Comparison of ENCODE assay signal across 22 cellular contexts in the genomic region with DNA sequence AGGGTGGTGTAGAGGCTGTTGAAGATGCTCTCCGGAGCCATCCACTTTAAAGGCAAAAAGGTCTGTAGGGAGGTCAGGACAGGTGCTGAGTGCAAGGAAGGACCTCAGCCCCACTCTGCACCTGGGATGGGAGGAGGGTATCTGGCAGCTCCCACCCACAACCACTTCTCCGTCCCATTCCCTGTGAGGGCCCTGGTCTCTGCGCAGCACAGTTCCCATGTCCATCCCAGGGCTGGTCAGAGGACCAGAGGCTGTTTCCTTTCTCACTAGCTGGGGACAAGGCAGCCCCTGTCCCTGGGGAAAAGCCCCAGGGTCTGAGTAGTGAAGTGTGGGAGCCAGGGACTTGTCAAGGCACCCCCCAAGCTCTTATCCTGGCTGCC. TPM values are rescaled to one million over a fixed set of nuclear protein-coding genes. Genes with fewer than 3 reads are reported as not detected.
DNase-seq lines count a peak whose midpoint lies in the region; ATAC-seq and TF ChIP-seq lines count a peak whose summit lies in the region.
"Had no signal": no experiment of that assay in that cellular context is flagged by ENCODE, and none has a peak within 500 bp of the region (broad histone marks: within the 10 kb centered on the region; RNA-seq: fewer than 3 reads in every experiment).

No MANE protein-coding gene starts in this region.

- no peak overlapping the region for H3K4me3 ChIP-seq in Peyer's patch

- no peaks in the 10 kb centered on the region for H3K36me3 Mint-ChIP-seq in activated CD4-positive, alpha-beta memory T cell treated with anti-CD3 and anti-CD28 coated beads for 36 hours
- H3K36me3 Mint-ChIP-seq in activated CD4-positive, alpha-beta memory T cell treated with anti-CD3 and anti-CD28 coated beads, Interleukin-2, amount 10 ng/mL, durations not matched to agents 7 days and 5 days (ENCODE audit: low read depth): no peaks in the 10 kb centered on the region
- no peaks in the 10 kb centered on the region for H3K36me3 Mint-ChIP-seq in stimulated activated effector memory CD8-positive, alpha-beta T cell treated with anti-CD3 and anti-CD28 coated beads, Interleukin-12 subunit alpha, Interleukin-12 subunit beta, amount 100 ng/mL, for 72 hours
- no peaks in the 10 kb centered on the region for H3K36me3 Mint-ChIP-seq in stimulated activated naive B cell treated with anti-CD40 and anti-IgM and Interleukin-4, amounts not matched to agents 10 μg/mL and 1 μg/mL and 100 μg/mL, for 72 hours
- H3K36me3 Mint-ChIP-seq: CD4-positive, CD25-positive, alpha-beta regulatory T cell had no signal

- H3K4me3 Mint-ChIP-seq in activated CD4-positive, alpha-beta memory T cell treated with anti-CD3 and anti-CD28 coated beads for 36 hours: no peak overlapping the region
- no peak overlapping the region for H3K4me3 Mint-ChIP-seq in activated CD4-positive, alpha-beta memory T cell treated with anti-CD3 and anti-CD28 coated beads, Interleukin-2, amount 10 ng/mL, durations not matched to agents 7 days and 5 days
- H3K4me3 Mint-ChIP-seq in stimulated activated effector memory CD8-positive, alpha-beta T cell treated with anti-CD3 and anti-CD28 coated beads, Interleukin-12 subunit alpha, Interleukin-12 subunit beta, amount 100 ng/mL, for 72 hours: no peak overlapping the region
- H3K4me3 Mint-ChIP-seq in stimulated activated naive B cell treated with anti-CD40 and anti-IgM and Interleukin-4, amounts not matched to agents 10 μg/mL and 1 μg/mL and 100 μg/mL, for 72 hours: no peak overlapping the region
- H3K4me3 Mint-ChIP-seq: CD4-positive, CD25-positive, alpha-beta regulatory T cell had no signal

- POLR2A ChIA-PET in activated CD4-positive, alpha-beta memory T cell treated with anti-CD3 and anti-CD28 coated beads for 36 hours (lab: Charles Lee): no interaction called here
- POLR2A ChIA-PET in activated CD4-positive, alpha-beta memory T cell treated with anti-CD3 and anti-CD28 coated beads, Interleukin-2, amount 10 ng/mL, durations not matched to agents 7 days and 5 days (lab: Charles Lee): no interaction called here

- H3K4me1 ChIP-seq in Peyer's patch: peaks cover 0 to 10% (median 0%) of the 10 kb centered on the region in 4 donors
- H3K4me1 ChIP-seq: BE2C had no signal

- no peaks in the 10 kb centered on the region for H3K4me1 Mint-ChIP-seq in activated CD4-positive, alpha-beta memory T cell treated with anti-CD3 and anti-CD28 coated beads for 36 hours (ENCODE audit: low read depth)
- H3K4me1 Mint-ChIP-seq in activated CD4-positive, alpha-beta memory T cell treated with anti-CD3 and anti-CD28 coated beads, Interleukin-2, amount 10 ng/mL, durations not matched to agents 7 days and 5 days: peaks cover 6% of the 10 kb centered on the region
- H3K4me1 Mint-ChIP-seq in stimulated activated effector memory CD8-positive, alpha-beta T cell treated with anti-CD3 and anti-CD28 coated beads, Interleukin-12 subunit alpha, Interleukin-12 subunit beta, amount 100 ng/mL, for 72 hours: peaks cover 6% of the 10 kb centered on the region
- peaks cover 3 to 14% of the 10 kb centered on the region in 2 donors for H3K4me1 Mint-ChIP-seq in stimulated activated naive B cell treated with anti-CD40 and anti-IgM and Interleukin-4, amounts not matched to agents 10 μg/mL and 1 μg/mL and 100 μg/mL, for 72 hours

- no peaks in the 10 kb centered on the region for H3K27me3 ChIP-seq in Peyer's patch
- H3K27me3 ChIP-seq: BE2C had no signal

- peak; percentile 5 for ATAC-seq in stimulated activated effector memory CD8-positive, alpha-beta T cell treated with anti-CD3 and anti-CD28 coated beads, Interleukin-12 subunit alpha, Interleukin-12 subunit beta, amount 100 ng/mL, for 72 hours
- no peak for ATAC-seq in HG03039 (IDR thresholded peaks at IDR 0.05; ENCODE audit: unreplicated experiment)
- ATAC-seq in stimulated activated naive B cell treated with anti-CD40 and anti-IgM and Interleukin-4, amounts not matched to agents 10 μg/mL and 1 μg/mL and 100 μg/mL, for 72 hours (replicated peaks): no peak
- no peak for ATAC-seq in HG02571 (IDR thresholded peaks at IDR 0.05; ENCODE audit: unreplicated experiment)

- TF ChIP-seq CTCF in Peyer's patch (IDR thresholded peaks at IDR 0.05): no peak

- DNase-seq in activated CD4-positive, alpha-beta memory T cell treated with anti-CD3 and anti-CD28 coated beads for 36 hours: peak; percentile 6
- DNase-seq in activated CD4-positive, alpha-beta memory T cell treated with anti-CD3 and anti-CD28 coated beads, Interleukin-2, amount 10 ng/mL, durations not matched to agents 7 days and 5 days: no peak
- peak in 2 of 3 donors; percentile 11 to 37 for DNase-seq in Peyer's patch
- peak; percentile 73 for DNase-seq in mesenteric fat pad (ENCODE audit: low spot score)
- no peak for DNase-seq in stimulated activated effector memory CD8-positive, alpha-beta T cell treated with anti-CD3 and anti-CD28 coated beads, Interleukin-12 subunit alpha, Interleukin-12 subunit beta, amount 100 ng/mL, for 72 hours (ENCODE audit: low spot score in 2 of 2)
- DNase-seq in stimulated activated naive B cell treated with anti-CD40 and anti-IgM and Interleukin-4, amounts not matched to agents 10 μg/mL and 1 μg/mL and 100 μg/mL, for 72 hours: no peak
- DNase-seq: BE2C; CD4-positive, CD25-positive, alpha-beta regulatory T cell; COR-L47; DMS 273 treated with DMSO at 0.1 percent for 48 hours; DND-41; KG1; NCI-H1694 treated with DMSO at 0.1 percent for 48 hours; NCI-H510A; NCI-H774 had no signal

- H3K27ac ChIP-seq in Peyer's patch: no peak overlapping the region

- H3K9me3 ChIP-seq in Peyer's patch: no peaks in the 10 kb centered on the region
- H3K9me3 ChIP-seq: BE2C had no signal

- CTCF ChIA-PET in activated CD4-positive, alpha-beta memory T cell treated with anti-CD3 and anti-CD28 coated beads for 36 hours (lab: Charles Lee): no interaction called here
- CTCF ChIA-PET in activated CD4-positive, alpha-beta memory T cell treated with anti-CD3 and anti-CD28 coated beads, Interleukin-2, amount 10 ng/mL, durations not matched to agents 7 days and 5 days (lab: Charles Lee): interaction anchor here (1.1 kb wide), 1 partner anchor 90 kb away, joined by 3 read pairs; no protein-coding TSS in a partner anchor

- H3K27ac Mint-ChIP-seq in activated CD4-positive, alpha-beta memory T cell treated with anti-CD3 and anti-CD28 coated beads for 36 hours: no peak overlapping the region
- no peak overlapping the region for H3K27ac Mint-ChIP-seq in activated CD4-positive, alpha-beta memory T cell treated with anti-CD3 and anti-CD28 coated beads, Interleukin-2, amount 10 ng/mL, durations not matched to agents 7 days and 5 days
- H3K27ac Mint-ChIP-seq in stimulated activated effector memory CD8-positive, alpha-beta T cell treated with anti-CD3 and anti-CD28 coated beads, Interleukin-12 subunit alpha, Interleukin-12 subunit beta, amount 100 ng/mL, for 72 hours: peak overlapping the region; percentile 70
- no peak overlapping the region for H3K27ac Mint-ChIP-seq in stimulated activated naive B cell treated with anti-CD40 and anti-IgM and Interleukin-4, amounts not matched to agents 10 μg/mL and 1 μg/mL and 100 μg/mL, for 72 hours
- H3K27ac Mint-ChIP-seq: CD4-positive, CD25-positive, alpha-beta regulatory T cell had no signal

- no peak for TF ChIP-seq POLR2A in Peyer's patch (IDR thresholded peaks at IDR 0.05)

- intact Hi-C loops in activated CD4-positive, alpha-beta memory T cell treated with anti-CD3 and anti-CD28 coated beads for 36 hours (cut with micrococcal nuclease): no loop called here

- H3K36me3 ChIP-seq in Peyer's patch: peaks cover 0 to 27% (median 0%) of the 10 kb centered on the region in 3 donors

- H3K27me3 Mint-ChIP-seq in activated CD4-positive, alpha-beta memory T cell treated with anti-CD3 and anti-CD28 coated beads for 36 hours: no peaks in the 10 kb centered on the region
- no peaks in the 10 kb centered on the region for H3K27me3 Mint-ChIP-seq in activated CD4-positive, alpha-beta memory T cell treated with anti-CD3 and anti-CD28 coated beads, Interleukin-2, amount 10 ng/mL, durations not matched to agents 7 days and 5 days
- no peaks in the 10 kb centered on the region for H3K27me3 Mint-ChIP-seq in stimulated activated naive B cell treated with anti-CD40 and anti-IgM and Interleukin-4, amounts not matched to agents 10 μg/mL and 1 μg/mL and 100 μg/mL, for 72 hours
- H3K27me3 Mint-ChIP-seq: CD4-positive, CD25-positive, alpha-beta regulatory T cell had no signal

- H3K9me3 Mint-ChIP-seq in activated CD4-positive, alpha-beta memory T cell treated with anti-CD3 and anti-CD28 coated beads for 36 hours: no peaks in the 10 kb centered on the region
- no peaks in the 10 kb centered on the region for H3K9me3 Mint-ChIP-seq in activated CD4-positive, alpha-beta memory T cell treated with anti-CD3 and anti-CD28 coated beads, Interleukin-2, amount 10 ng/mL, durations not matched to agents 7 days and 5 days
- H3K9me3 Mint-ChIP-seq in stimulated activated effector memory CD8-positive, alpha-beta T cell treated with anti-CD3 and anti-CD28 coated beads, Interleukin-12 subunit alpha, Interleukin-12 subunit beta, amount 100 ng/mL, for 72 hours: no peaks in the 10 kb centered on the region
- H3K9me3 Mint-ChIP-seq in stimulated activated naive B cell treated with anti-CD40 and anti-IgM and Interleukin-4, amounts not matched to agents 10 μg/mL and 1 μg/mL and 100 μg/mL, for 72 hours: no peaks in the 10 kb centered on the region

RNA-seq across cellular contexts. Expression of gene CSF1R, which starts 33.7 kb away (rescaled TPM):
- under 1 TPM; 0.41 to 0.78 TPM for total RNA-seq in activated CD4-positive, alpha-beta memory T cell treated with anti-CD3 and anti-CD28 coated beads for 36 hours
- under 1 TPM in 1 of 2 experiments, not detected in 1; 0.25 TPM for total RNA-seq in activated CD4-positive, alpha-beta memory T cell treated with anti-CD3 and anti-CD28 coated beads, Interleukin-2, amount 10 ng/mL, durations not matched to agents 7 days and 5 days
- total RNA-seq in Peyer's patch (10 to 100 TPM in 3 of 4 donors, 1 to 10 TPM in 1; 2.1 to 24.8 (median 13.5) TPM), mesenteric fat pad (58.6 TPM)
- total RNA-seq: CD4-positive, CD25-positive, alpha-beta regulatory T cell; HT-29; OCI-LY7 had no signal

RNA-seq across cellular contexts. Expression of gene PDGFRB, which starts 35.6 kb away (rescaled TPM):
- under 1 TPM; 0.21 to 0.34 TPM for total RNA-seq in activated CD4-positive, alpha-beta memory T cell treated with anti-CD3 and anti-CD28 coated beads for 36 hours
- 1 to 10 TPM; 7.2 to 9.0 TPM for total RNA-seq in activated CD4-positive, alpha-beta memory T cell treated with anti-CD3 and anti-CD28 coated beads, Interleukin-2, amount 10 ng/mL, durations not matched to agents 7 days and 5 days
- 10 to 100 TPM; 17.5 to 87.5 (median 31.2) TPM for total RNA-seq in Peyer's patch
- total RNA-seq in mesenteric fat pad: 201 TPM
- total RNA-seq: CD4-positive, CD25-positive, alpha-beta regulatory T cell had no signal

RNA-seq across cellular contexts. Expression of gene CDX1, which starts 46.5 kb away (rescaled TPM):
- total RNA-seq in activated CD4-positive, alpha-beta memory T cell treated with anti-CD3 and anti-CD28 coated beads for 36 hours: not detected
- total RNA-seq in activated CD4-positive, alpha-beta memory T cell treated with anti-CD3 and anti-CD28 coated beads, Interleukin-2, amount 10 ng/mL, durations not matched to agents 7 days and 5 days: not detected
- total RNA-seq in Peyer's patch (100 to 1,000 TPM; 177 to 429 (median 370) TPM), mesenteric fat pad (0.35 TPM)
- total RNA-seq: A172; CD4-positive, CD25-positive, alpha-beta regulatory T cell; G401; H4; OCI-LY7 had no signal

Comparison
In these comparisons a context has a peak if more than half of its experiments do, and no peak if none do; other contexts are left out.
1. DNase-seq: peak in activated CD4-positive, alpha-beta memory T cell treated with anti-CD3 and anti-CD28 coated beads for 36 hours (single experiment), Peyer's patch (2 of 3) and mesenteric fat pad (single experiment); none in activated CD4-positive, alpha-beta memory T cell treated with anti-CD3 and anti-CD28 coated beads, Interleukin-2, amount 10 ng/mL, durations not matched to agents 7 days and 5 days (single experiment), stimulated activated effector memory CD8-positive, alpha-beta T cell treated with anti-CD3 and anti-CD28 coated beads, Interleukin-12 subunit alpha, Interleukin-12 subunit beta, amount 100 ng/mL, for 72 hours (0 of 2) and stimulated activated naive B cell treated with anti-CD40 and anti-IgM and Interleukin-4, amounts not matched to agents 10 μg/mL and 1 μg/mL and 100 μg/mL, for 72 hours (single experiment).
2. RNA of gene PDGFRB, which starts 35.6 kb away (total RNA-seq): 201 TPM in mesenteric fat pad (single experiment), 17.5 to 87.5 TPM in Peyer's patch and 7.2 to 9.0 TPM in activated CD4-positive, alpha-beta memory T cell treated with anti-CD3 and anti-CD28 coated beads, Interleukin-2, amount 10 ng/mL, durations not matched to agents 7 days and 5 days; 0.21 to 0.34 TPM in activated CD4-positive, alpha-beta memory T cell treated with anti-CD3 and anti-CD28 coated beads for 36 hours; every median in the first group is over 4 times any median in the second.
3. RNA of gene CDX1, which starts 46.5 kb away (total RNA-seq): 177 to 429 TPM in Peyer's patch; 0.35 TPM in mesenteric fat pad (single experiment), not detected in activated CD4-positive, alpha-beta memory T cell treated with anti-CD3 and anti-CD28 coated beads, Interleukin-2, amount 10 ng/mL, durations not matched to agents 7 days and 5 days and not detected in activated CD4-positive, alpha-beta memory T cell treated with anti-CD3 and anti-CD28 coated beads for 36 hours; every median in the first group is over 100 times any median in the second.